Comparison of ENCODE assay signal across 8 cellular contexts in genomic region chr10:30284860-30285594, GRCh38.
DNase-seq lines count a peak whose midpoint lies in the region; ATAC-seq and TF ChIP-seq lines count a peak whose summit lies in the region.

No MANE protein-coding gene starts in this region.

- no peaks in the 10 kb centered on the region for H3K36me3 ChIP-seq in colonic mucosa
- no peaks in the 10 kb centered on the region for H3K36me3 ChIP-seq in ascending aorta

- ATAC-seq in GM19467 (IDR thresholded peaks at IDR 0.05; ENCODE audit: unreplicated experiment): peak; percentile 73
- ATAC-seq in HG03469 (IDR thresholded peaks at IDR 0.05; ENCODE audit: unreplicated experiment): peak; percentile 81
- ATAC-seq in T-cell (replicated peaks in 1 of 4): no peak

- CTCF ChIA-PET in T-cell (lab: Charles Lee): no interaction called here

- TF ChIP-seq CTCF in CD14-positive monocyte (IDR thresholded peaks at IDR 0.05) (no peak), colonic mucosa (IDR thresholded peaks at IDR 0.05) (no peak), ascending aorta (IDR thresholded peaks at IDR 0.05) (no peak), progenitor cell of endocrine pancreas (IDR thresholded peaks at IDR 0.05; ENCODE audit: unreplicated experiment) (no peak)

- H3K27ac ChIP-seq in colonic mucosa (peak overlapping the region; percentile 27), ascending aorta (no peak overlapping the region)

- POLR2A ChIA-PET in T-cell (lab: Charles Lee): no interaction called here

- peak overlapping the region; percentile 75 to 89 (median 87) for H3K27ac Mint-ChIP-seq in CD14-positive monocyte
- H3K27ac Mint-ChIP-seq in T-cell: no peak overlapping the region
- H3K27ac Mint-ChIP-seq in progenitor cell of endocrine pancreas: no peak overlapping the region

- H3K36me3 Mint-ChIP-seq in CD14-positive monocyte (peaks cover 0 to 4% of the 10 kb centered on the region in 2 donors), T-cell (no peaks in the 10 kb centered on the region), progenitor cell of endocrine pancreas (ENCODE audit: insufficient read depth) (no peaks in the 10 kb centered on the region)

- H3K4me1 ChIP-seq in colonic mucosa (no peaks in the 10 kb centered on the region), ascending aorta (no peaks in the 10 kb centered on the region)

- H3K9ac ChIP-seq in colonic mucosa (ENCODE audit: low read depth in 2 of 2, low read length in 2 of 2): no peak overlapping the region

- H3K4me1 Mint-ChIP-seq in CD14-positive monocyte (peaks cover 40% of the 10 kb centered on the region), T-cell (peaks cover 5 to 13% (median 11%) of the 10 kb centered on the region in 3 donors), progenitor cell of endocrine pancreas (ENCODE audit: low read depth) (no peaks in the 10 kb centered on the region)

- DNase-seq in CD14-positive monocyte (ENCODE audit: low spot score) (no peak), colonic mucosa (no peak), ascending aorta (ENCODE audit: low spot score in 2 of 2) (no peak), T-cell (no peak), progenitor cell of endocrine pancreas (ENCODE audit: low spot score, unreplicated experiment) (no peak)
- DNase-seq in effector CD8-positive, alpha-beta T cell (lab: John Stamatoyannopoulos, UW): no peak

- intact Hi-C loops in CD14-positive monocyte (cut with micrococcal nuclease): no loop called here
- intact Hi-C loops in colonic mucosa (cut with DNase I): no loop called here
- intact Hi-C loops in ascending aorta (cut with DNase I): no loop called here

- H3K27me3 ChIP-seq in colonic mucosa: no peaks in the 10 kb centered on the region
- no peaks in the 10 kb centered on the region for H3K27me3 ChIP-seq in ascending aorta

- H3K9me3 Mint-ChIP-seq in CD14-positive monocyte: peaks cover 2 to 11% (median 3%) of the 10 kb centered on the region in 7 donors
- no peaks in the 10 kb centered on the region for H3K9me3 Mint-ChIP-seq in T-cell
- H3K9me3 Mint-ChIP-seq in progenitor cell of endocrine pancreas (ENCODE audit: low read depth): no peaks in the 10 kb centered on the region

- H3K4me3 Mint-ChIP-seq in CD14-positive monocyte (peak overlapping the region; percentile 40 to 76), T-cell (no peak overlapping the region), progenitor cell of endocrine pancreas (ENCODE audit: low read depth) (no peak overlapping the region)

- H3K27me3 Mint-ChIP-seq in CD14-positive monocyte (ENCODE audit: low read depth in 3 of 3) (peaks cover 0 to 1% (median 0%) of the 10 kb centered on the region in 3 donors), T-cell (no peaks in the 10 kb centered on the region), progenitor cell of endocrine pancreas (no peaks in the 10 kb centered on the region)

- H3K4me3 ChIP-seq in colonic mucosa (no peak overlapping the region), ascending aorta (no peak overlapping the region)

- H3K9me3 ChIP-seq in colonic mucosa: no peaks in the 10 kb centered on the region
- no peaks in the 10 kb centered on the region for H3K9me3 ChIP-seq in ascending aorta

Comparison
In these comparisons a context has a peak if more than half of its experiments do, and no peak if none do; other contexts are left out.
1. H3K27ac Mint-ChIP-seq: peak in CD14-positive monocyte (7 of 7); none in T-cell (0 of 2) and progenitor cell of endocrine pancreas (single experiment).
2. H3K4me3 Mint-ChIP-seq: peak in CD14-positive monocyte (2 of 2); none in T-cell (0 of 3) and progenitor cell of endocrine pancreas (single experiment).
3. ATAC-seq: peak in GM19467 (single experiment) and HG03469 (single experiment); none in T-cell (0 of 4).